ENCODE assay signal across 8 cellular contexts in the genomic region with DNA sequence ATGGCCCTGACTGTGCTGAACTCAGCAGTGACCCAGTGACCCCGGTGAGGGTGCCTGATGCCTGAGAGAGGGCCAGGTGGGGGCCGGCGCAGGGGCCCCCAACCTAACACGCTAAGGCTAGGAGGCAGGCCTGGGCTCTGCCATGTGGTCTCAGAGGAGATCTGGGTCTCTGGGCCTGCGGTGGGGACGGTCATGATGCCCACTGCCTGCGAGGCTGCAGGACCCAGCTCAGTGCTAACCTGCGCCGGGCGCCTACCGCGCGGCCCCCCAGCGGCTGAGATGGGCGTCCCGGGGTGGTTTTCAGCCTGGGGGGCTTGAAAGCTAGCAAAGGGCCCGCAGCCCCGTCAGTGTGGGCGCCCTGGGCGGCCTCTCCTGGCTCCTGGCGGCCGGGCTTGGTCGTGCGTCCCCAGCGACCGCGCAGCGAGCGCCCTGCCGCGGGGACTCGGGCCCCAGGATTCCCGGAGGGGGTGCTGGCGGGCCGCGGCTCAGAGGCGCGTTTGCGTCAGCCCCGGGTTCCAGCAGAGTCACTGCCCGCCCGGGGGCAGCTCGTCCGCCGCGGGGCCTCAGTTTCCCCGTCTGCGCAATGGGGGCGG. TPM values are rescaled to one million over a fixed set of nuclear protein-coding genes. Genes with fewer than 3 reads are reported as not detected.
A peak's percentile ranks its signal among the peaks of the same experiment; 100 is the strongest.
DNase-seq lines count a peak whose midpoint lies in the region; ATAC-seq and TF ChIP-seq lines count a peak whose summit lies in the region.

No MANE protein-coding gene starts in this region.

- H3K4me3 ChIP-seq in lung, result peak overlapping the region; percentile 76
- H3K4me3 ChIP-seq in vagina, result peak overlapping the region; percentile 43 to 52

- DNase-seq in ELF-1 (ENCODE audit: low read depth, low spot score) (peak; percentile 52), MV-4-11 (lab: John Stamatoyannopoulos, UW) (peak; percentile 33), MCF 10A (ENCODE audit: unreplicated experiment) (no peak), lung (ENCODE audit: low spot score) (no peak), vagina (ENCODE audit: extremely low spot score in 2 of 2) (no peak)
- DNase-seq in stimulated activated naive CD4-positive, alpha-beta T cell (lab: John Stamatoyannopoulos, UW), result no peak

- ATAC-seq in lung (ENCODE audit: insufficient read depth, low FRiP score) (no peak), HG03457 (IDR thresholded peaks at IDR 0.05; ENCODE audit: unreplicated experiment) (no peak), HG02870 (IDR thresholded peaks at IDR 0.05; ENCODE audit: unreplicated experiment) (no peak)

- H3K36me3 Mint-ChIP-seq in MCF 10A (ENCODE audit: insufficient read depth, unreplicated experiment), result peaks cover 6% of the 10 kb centered on the region

- H3K4me1 ChIP-seq in lung (ENCODE audit: control insufficient read depth in 2 of 2, insufficient read depth in 2 of 2, low read length in 2 of 2) (no peaks in the 10 kb centered on the region), vagina (peaks cover 13% of the 10 kb centered on the region)

- H3K27me3 Mint-ChIP-seq in MCF 10A (ENCODE audit: insufficient read depth, unreplicated experiment), result no peaks in the 10 kb centered on the region

- TF ChIP-seq CTCF in MCF 10A (IDR thresholded peaks at IDR 0.05; ENCODE audit: unreplicated experiment), result no peak
- TF ChIP-seq CTCF in lung (IDR thresholded peaks at IDR 0.05; ENCODE audit: control extremely low read depth, extremely low read depth), result no peak
- TF ChIP-seq CTCF in vagina (IDR thresholded peaks at IDR 0.05), result no peak

- H3K9me3 Mint-ChIP-seq in MCF 10A (ENCODE audit: unreplicated experiment), result no peaks in the 10 kb centered on the region

- peak overlapping the region; percentile 77 to 95 for H3K27ac ChIP-seq in lung (ENCODE audit: low read depth in 1 of 2, low read length in 1 of 2)
- H3K27ac ChIP-seq in vagina, result peak overlapping the region; percentile 39

- TF ChIP-seq POLR2A in vagina (IDR thresholded peaks at IDR 0.05), result no peak

- H3K36me3 ChIP-seq in lung (ENCODE audit: control insufficient read depth in 2 of 2, insufficient read depth in 2 of 2, low read length in 2 of 2) (peaks cover 0 to 24% of the 10 kb centered on the region in 2 donors), vagina (no peaks in the 10 kb centered on the region)

- no TSS peak for BruUV-seq in MCF 10A (replicated peaks; lab: Mats Ljungman, UMichigan)

- H3K4me1 Mint-ChIP-seq in MCF 10A (ENCODE audit: insufficient read depth, unreplicated experiment), result no peaks in the 10 kb centered on the region

- intact Hi-C loops in MCF 10A (cut with micrococcal nuclease), result no loop called here
- intact Hi-C loops in vagina (cut with DNase I), result loop anchor here (5.0 kb wide), 1 partner anchor 62 kb away; no protein-coding TSS in a partner anchor

- POLR2A ChIA-PET in MCF 10A (lab: Yijun Ruan, JAX), result no interaction called here

- no peaks in the 10 kb centered on the region for H3K27me3 ChIP-seq in lung (ENCODE audit: control insufficient read depth, insufficient read depth)
- H3K27me3 ChIP-seq in vagina, result peaks cover 4% of the 10 kb centered on the region

- CTCF ChIA-PET in MCF 10A (lab: Yijun Ruan, JAX), result interaction anchor here (0.8 to 1.1 kb wide), 2 partner anchors 8 to 29 kb away, joined by 3 to 4 read pairs; no protein-coding TSS in a partner anchor

- WGBS in lung, 2 donors, result 3 to 5% methylated on average over 41 to 49 of the region's 49 CpGs

- H3K27ac Mint-ChIP-seq in MCF 10A (ENCODE audit: low read depth, unreplicated experiment), result no peak overlapping the region

- H3K4me3 Mint-ChIP-seq in MCF 10A (ENCODE audit: unreplicated experiment), result peak overlapping the region; percentile 62

- peaks cover 0 to 3% of the 10 kb centered on the region in 2 donors for H3K9me3 ChIP-seq in lung (ENCODE audit: control insufficient read depth in 2 of 2, insufficient read depth in 1 of 2, low read length in 1 of 2)
- no peaks in the 10 kb centered on the region for H3K9me3 ChIP-seq in vagina

RNA-seq across cellular contexts. Expression of a gene that starts 2.5 kb away (rescaled TPM):
- total RNA-seq in MCF 10A (2022) (3.9 and 4.3 TPM in 2 replicates), lung (100 to 1,000 TPM; 128 to 177 TPM), vagina (272 TPM)
- 100 to 1,000 TPM; 275 to 379 TPM for polyA plus RNA-seq in lung

RNA-seq across cellular contexts. Expression of a gene that starts 22.1 kb away (rescaled TPM):
- total RNA-seq in MCF 10A (2022), result 30.4 and 33.3 TPM in 2 replicates
- 100 to 1,000 TPM in 1 of 2 donors, 10 to 100 TPM in 1; 81.7 to 184 TPM for total RNA-seq in lung
- polyA plus RNA-seq in lung, result 100 to 1,000 TPM; 169 to 277 TPM
- total RNA-seq in vagina, result 87.2 TPM

RNA-seq across cellular contexts. Expression of a gene that starts 47.2 kb away (rescaled TPM):
- not detected in 2 replicates for total RNA-seq in MCF 10A (2022)
- total RNA-seq in lung, result 10 to 100 TPM; 14.5 to 26.7 TPM
- polyA plus RNA-seq in lung, result 10 to 100 TPM; 12.5 to 13.3 TPM
- total RNA-seq in vagina, result 11.5 TPM

Comparison
In these comparisons a context has a peak if more than half of its experiments do, and no peak if none do; other contexts are left out.
1. DNase-seq: peak in ELF-1 (single experiment) and MV-4-11 (single experiment); none in MCF 10A (single experiment), lung (single experiment), vagina (0 of 2) and stimulated activated naive CD4-positive, alpha-beta T cell (0 of 6).
2. RNA of a gene that starts 2.5 kb away (total RNA-seq): 272 TPM in vagina (single experiment) and 128 to 177 TPM in lung; 3.9 to 4.3 TPM in MCF 10A; every median in the first group is over 10 times any median in the second.
3. RNA of a gene that starts 47.2 kb away (total RNA-seq): 14.5 to 26.7 TPM in lung and 11.5 TPM in vagina (single experiment); not detected in MCF 10A; every median in the first group is over 10 times any median in the second.